Comparison of ENCODE assay signal across 1 cellular context in the genomic region with DNA sequence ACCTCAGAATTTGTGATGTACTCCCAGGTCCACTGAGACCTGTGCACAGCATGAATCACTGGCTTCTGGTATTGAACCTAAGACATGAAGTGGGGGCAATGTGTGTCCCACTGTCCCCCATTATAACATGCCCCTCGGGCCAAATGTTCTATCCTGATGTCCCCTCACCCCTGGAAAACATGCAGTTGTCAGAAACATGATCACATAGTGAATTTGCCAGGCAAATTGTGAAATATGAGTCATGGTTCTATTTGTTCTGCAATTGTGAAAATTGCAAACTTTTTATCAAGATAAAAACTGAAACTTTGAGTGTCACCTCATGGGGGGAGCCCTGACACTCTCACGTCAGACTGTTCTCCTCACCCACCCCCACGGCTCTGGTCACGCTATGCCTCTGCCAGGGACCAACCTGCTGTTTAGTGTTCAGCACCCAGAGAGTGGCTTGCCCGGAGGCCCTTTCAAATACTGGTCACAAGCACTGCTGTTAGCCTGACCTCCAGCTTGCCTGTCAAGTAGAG.
A peak's percentile ranks its signal among the peaks of the same experiment; 100 is the strongest.
TF ChIP-seq lines count a peak whose summit lies in the region.

No MANE protein-coding gene starts in this region.

TF ChIP-seq in GM12878, 131 proteins besides CTCF, POLR2A, EP300 and RAD21 (continued from another document and continues in another):
- TF ChIP-seq BCL3 (IDR thresholded peaks at IDR 0.05; ENCODE audit: borderline replicate concordance, insufficient read depth, low read depth, low read length, poor library complexity, severe bottlenecking), result peak; percentile 90
- TF ChIP-seq IKZF2 (IDR thresholded peaks at IDR 0.05), result peak; percentile 50 to 66
- TF ChIP-seq CBX5 (IDR thresholded peaks at IDR 0.05; ENCODE audit: low read depth), result 0 out of 2 replicates have a peak, but pooled peaks have one; percentile 70
- TF ChIP-seq TCF7 (IDR thresholded peaks at IDR 0.05; ENCODE audit: borderline replicate concordance), result 0 out of 2 replicates have a peak, but pooled peaks have one; percentile 11
- peak; percentile 38; the same call in 1 of the 2 replicates for TF ChIP-seq CBFB (IDR thresholded peaks at IDR 0.05; ENCODE audit: low read depth)
- no peak for TF ChIP-seq CHD1 (IDR thresholded peaks at IDR 0.05; ENCODE audit: low read depth, low read length)
- TF ChIP-seq, protein P1, sequence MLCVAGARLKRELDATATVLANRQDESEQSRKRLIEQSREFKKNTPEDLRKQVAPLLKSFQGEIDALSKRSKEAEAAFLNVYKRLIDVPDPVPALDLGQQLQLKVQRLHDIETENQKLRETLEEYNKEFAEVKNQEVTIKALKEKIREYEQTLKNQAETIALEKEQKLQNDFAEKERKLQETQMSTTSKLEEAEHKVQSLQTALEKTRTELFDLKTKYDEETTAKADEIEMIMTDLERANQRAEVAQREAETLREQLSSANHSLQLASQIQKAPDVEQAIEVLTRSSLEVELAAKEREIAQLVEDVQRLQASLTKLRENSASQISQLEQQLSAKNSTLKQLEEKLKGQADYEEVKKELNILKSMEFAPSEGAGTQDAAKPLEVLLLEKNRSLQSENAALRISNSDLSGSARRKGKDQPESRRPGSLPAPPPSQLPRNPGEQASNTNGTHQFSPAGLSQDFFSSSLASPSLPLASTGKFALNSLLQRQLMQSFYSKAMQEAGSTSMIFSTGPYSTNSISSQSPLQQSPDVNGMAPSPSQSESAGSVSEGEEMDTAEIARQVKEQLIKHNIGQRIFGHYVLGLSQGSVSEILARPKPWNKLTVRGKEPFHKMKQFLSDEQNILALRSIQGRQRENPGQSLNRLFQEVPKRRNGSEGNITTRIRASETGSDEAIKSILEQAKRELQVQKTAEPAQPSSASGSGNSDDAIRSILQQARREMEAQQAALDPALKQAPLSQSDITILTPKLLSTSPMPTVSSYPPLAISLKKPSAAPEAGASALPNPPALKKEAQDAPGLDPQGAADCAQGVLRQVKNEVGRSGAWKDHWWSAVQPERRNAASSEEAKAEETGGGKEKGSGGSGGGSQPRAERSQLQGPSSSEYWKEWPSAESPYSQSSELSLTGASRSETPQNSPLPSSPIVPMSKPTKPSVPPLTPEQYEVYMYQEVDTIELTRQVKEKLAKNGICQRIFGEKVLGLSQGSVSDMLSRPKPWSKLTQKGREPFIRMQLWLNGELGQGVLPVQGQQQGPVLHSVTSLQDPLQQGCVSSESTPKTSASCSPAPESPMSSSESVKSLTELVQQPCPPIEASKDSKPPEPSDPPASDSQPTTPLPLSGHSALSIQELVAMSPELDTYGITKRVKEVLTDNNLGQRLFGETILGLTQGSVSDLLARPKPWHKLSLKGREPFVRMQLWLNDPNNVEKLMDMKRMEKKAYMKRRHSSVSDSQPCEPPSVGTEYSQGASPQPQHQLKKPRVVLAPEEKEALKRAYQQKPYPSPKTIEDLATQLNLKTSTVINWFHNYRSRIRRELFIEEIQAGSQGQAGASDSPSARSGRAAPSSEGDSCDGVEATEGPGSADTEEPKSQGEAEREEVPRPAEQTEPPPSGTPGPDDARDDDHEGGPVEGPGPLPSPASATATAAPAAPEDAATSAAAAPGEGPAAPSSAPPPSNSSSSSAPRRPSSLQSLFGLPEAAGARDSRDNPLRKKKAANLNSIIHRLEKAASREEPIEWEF (IDR thresholded peaks at IDR 0.05; ENCODE audit: insufficient replicate concordance, low read depth, low read length), result no peak
- peak; percentile 63 for TF ChIP-seq RELB (IDR thresholded peaks at IDR 0.05; ENCODE audit: low read depth)
- 0 out of 2 replicates have a peak, but pooled peaks have one; percentile 76 for TF ChIP-seq ZNF592 (IDR thresholded peaks at IDR 0.05)
- no peak for TF ChIP-seq MTA3 (IDR thresholded peaks at IDR 0.05; ENCODE audit: borderline replicate concordance, low read length)
- 0 out of 2 replicates have a peak, but pooled peaks have one; percentile 36 for TF ChIP-seq FOXK2 (IDR thresholded peaks at IDR 0.05)
- TF ChIP-seq, protein P2, sequence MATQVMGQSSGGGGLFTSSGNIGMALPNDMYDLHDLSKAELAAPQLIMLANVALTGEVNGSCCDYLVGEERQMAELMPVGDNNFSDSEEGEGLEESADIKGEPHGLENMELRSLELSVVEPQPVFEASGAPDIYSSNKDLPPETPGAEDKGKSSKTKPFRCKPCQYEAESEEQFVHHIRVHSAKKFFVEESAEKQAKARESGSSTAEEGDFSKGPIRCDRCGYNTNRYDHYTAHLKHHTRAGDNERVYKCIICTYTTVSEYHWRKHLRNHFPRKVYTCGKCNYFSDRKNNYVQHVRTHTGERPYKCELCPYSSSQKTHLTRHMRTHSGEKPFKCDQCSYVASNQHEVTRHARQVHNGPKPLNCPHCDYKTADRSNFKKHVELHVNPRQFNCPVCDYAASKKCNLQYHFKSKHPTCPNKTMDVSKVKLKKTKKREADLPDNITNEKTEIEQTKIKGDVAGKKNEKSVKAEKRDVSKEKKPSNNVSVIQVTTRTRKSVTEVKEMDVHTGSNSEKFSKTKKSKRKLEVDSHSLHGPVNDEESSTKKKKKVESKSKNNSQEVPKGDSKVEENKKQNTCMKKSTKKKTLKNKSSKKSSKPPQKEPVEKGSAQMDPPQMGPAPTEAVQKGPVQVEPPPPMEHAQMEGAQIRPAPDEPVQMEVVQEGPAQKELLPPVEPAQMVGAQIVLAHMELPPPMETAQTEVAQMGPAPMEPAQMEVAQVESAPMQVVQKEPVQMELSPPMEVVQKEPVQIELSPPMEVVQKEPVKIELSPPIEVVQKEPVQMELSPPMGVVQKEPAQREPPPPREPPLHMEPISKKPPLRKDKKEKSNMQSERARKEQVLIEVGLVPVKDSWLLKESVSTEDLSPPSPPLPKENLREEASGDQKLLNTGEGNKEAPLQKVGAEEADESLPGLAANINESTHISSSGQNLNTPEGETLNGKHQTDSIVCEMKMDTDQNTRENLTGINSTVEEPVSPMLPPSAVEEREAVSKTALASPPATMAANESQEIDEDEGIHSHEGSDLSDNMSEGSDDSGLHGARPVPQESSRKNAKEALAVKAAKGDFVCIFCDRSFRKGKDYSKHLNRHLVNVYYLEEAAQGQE (IDR thresholded peaks at IDR 0.05; ENCODE audit: low read depth, low read length), result peak; percentile 51; the same call in 1 of the 2 replicates
- TF ChIP-seq CEBPB (IDR thresholded peaks at IDR 0.05; ENCODE audit: borderline replicate concordance in 1 of 2, low read depth in 2 of 2, low read length in 2 of 2), result 0 out of 4 replicates have a peak, but pooled peaks have one; percentile 25 to 40
- TF ChIP-seq PML (IDR thresholded peaks at IDR 0.05; ENCODE audit: low read length), result no peak
- TF ChIP-seq KAT2A (conservative IDR thresholded peaks at IDR 0.05; ENCODE audit: control insufficient read depth, low read depth, low read length), result no peak
- TF ChIP-seq GABPA (IDR thresholded peaks at IDR 0.05; ENCODE audit: low read depth), result no peak
- TF ChIP-seq SP1 (IDR thresholded peaks at IDR 0.05; ENCODE audit: low read depth, low read length), result peak; percentile 90
- TF ChIP-seq HDGF (IDR thresholded peaks at IDR 0.05), result no peak; the same call in 1 of the 2 replicates
- peak; percentile 33; the same call in 1 of the 2 replicates for TF ChIP-seq POLR2AphosphoS5 (IDR thresholded peaks at IDR 0.05; ENCODE audit: low read length)
- peak; percentile 56 for TF ChIP-seq MEF2B (IDR thresholded peaks at IDR 0.05; ENCODE audit: partially characterized antibody, poor library complexity, severe bottlenecking)
- TF ChIP-seq CREB1 (IDR thresholded peaks at IDR 0.05; ENCODE audit: low read depth), result peak; percentile 86
- TF ChIP-seq NR2C2 (IDR thresholded peaks at IDR 0.05; ENCODE audit: borderline replicate concordance, control insufficient read depth, insufficient read length, low read depth), result no peak
- peak; percentile 72; the same call in 1 of the 2 replicates for TF ChIP-seq MXI1 (IDR thresholded peaks at IDR 0.05; ENCODE audit: low read depth, low read length)
- peak; percentile 19 for TF ChIP-seq SKIL (IDR thresholded peaks at IDR 0.05; ENCODE audit: low read depth, poor library complexity, severe bottlenecking)
- peak; percentile 93; the same call in 1 of the 2 replicates for TF ChIP-seq STAT3 (IDR thresholded peaks at IDR 0.05; ENCODE audit: low read depth, low read length)
- peak; percentile 99 for TF ChIP-seq BCL11A (IDR thresholded peaks at IDR 0.05; ENCODE audit: low read depth, low read length)
- TF ChIP-seq MYB (IDR thresholded peaks at IDR 0.05; ENCODE audit: borderline replicate concordance, low read depth, low read length), result peak; percentile 78
- no peak for TF ChIP-seq ZNF274 (IDR thresholded peaks at IDR 0.05; ENCODE audit: insufficient read depth, insufficient read length)
- peak; percentile 55; the same call in 1 of the 2 replicates for TF ChIP-seq SREBF1 (IDR thresholded peaks at IDR 0.05; ENCODE audit: low read length)
- peak; percentile 53; the same call in 1 of the 2 replicates for TF ChIP-seq SREBF2 (IDR thresholded peaks at IDR 0.05; ENCODE audit: low read length)
- peak in 1 of 2 experiments; percentile 68; a peak in 2 of 4 replicates for TF ChIP-seq ETV6 (conservative IDR thresholded peaks at IDR 0.05 in 1 of 2, IDR thresholded peaks at IDR 0.05 in 1 of 2; ENCODE audit: borderline replicate concordance in 1 of 2, low read depth in 1 of 2)
- TF ChIP-seq YBX1 (IDR thresholded peaks at IDR 0.05), result no peak
- peak; percentile 86 for TF ChIP-seq PKNOX1 (IDR thresholded peaks at IDR 0.05)
- TF ChIP-seq NFIC (IDR thresholded peaks at IDR 0.05; ENCODE audit: low read depth, low read length), result peak; percentile 87
- TF ChIP-seq RAD51 (IDR thresholded peaks at IDR 0.05), result no peak
- peak; percentile 99 for TF ChIP-seq FOXM1 (IDR thresholded peaks at IDR 0.05; ENCODE audit: low read depth, low read length)
- no peak for TF ChIP-seq NRF1 (conservative IDR thresholded peaks at IDR 0.05; ENCODE audit: low read depth, low read length)
